2 cellular contexts compared by ENCODE assay signal in the genomic region with DNA sequence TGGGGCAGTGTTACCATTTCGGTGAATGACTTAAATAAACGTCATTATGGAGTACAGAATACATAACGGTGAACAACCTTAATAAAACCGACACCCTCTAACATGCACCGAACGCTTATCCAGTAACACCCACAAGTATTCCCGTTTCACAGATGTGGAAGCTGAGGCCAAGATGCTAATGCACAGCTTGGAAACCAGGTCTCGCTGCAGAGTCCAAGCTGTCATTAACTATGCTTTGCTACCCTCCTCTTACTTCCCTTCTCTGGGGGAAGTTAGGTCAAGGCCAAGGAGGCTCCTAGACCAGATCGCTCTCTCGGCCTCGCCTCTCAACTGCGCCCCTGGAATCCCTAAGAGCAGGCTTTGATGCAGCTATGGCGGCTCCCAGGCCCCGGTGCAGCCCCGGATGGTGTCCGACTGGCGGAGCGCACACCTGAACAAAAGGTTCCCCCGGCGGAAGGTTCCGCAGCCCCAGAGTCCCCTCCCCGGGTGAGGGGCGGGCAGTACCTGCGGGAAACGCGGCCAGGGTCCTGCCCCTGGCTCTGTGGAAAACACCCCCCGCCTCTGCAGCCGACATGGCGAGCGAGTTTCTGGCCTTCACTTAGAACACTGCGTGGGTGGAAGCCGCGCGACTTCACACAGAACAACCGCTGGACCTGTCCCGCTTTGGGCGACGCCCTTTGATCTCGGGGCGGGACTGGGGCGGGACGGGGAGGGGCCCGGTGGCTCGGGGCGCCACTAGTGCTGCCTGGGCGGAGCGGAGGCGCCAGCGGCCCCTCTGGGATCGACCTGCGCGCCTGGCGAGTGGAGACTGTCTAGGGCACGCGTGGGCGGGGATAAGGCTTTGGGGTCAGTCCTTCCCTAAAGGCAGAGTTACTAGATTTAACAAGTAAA.
TF ChIP-seq lines count a peak whose summit lies in the region.

A gene with protein sequence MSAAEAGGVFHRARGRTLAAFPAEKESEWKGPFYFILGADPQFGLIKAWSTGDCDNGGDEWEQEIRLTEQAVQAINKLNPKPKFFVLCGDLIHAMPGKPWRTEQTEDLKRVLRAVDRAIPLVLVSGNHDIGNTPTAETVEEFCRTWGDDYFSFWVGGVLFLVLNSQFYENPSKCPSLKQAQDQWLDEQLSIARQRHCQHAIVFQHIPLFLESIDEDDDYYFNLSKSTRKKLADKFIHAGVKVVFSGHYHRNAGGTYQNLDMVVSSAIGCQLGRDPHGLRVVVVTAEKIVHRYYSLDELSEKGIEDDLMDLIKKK (minus strand): TSS at position 685 of the 891 bp plus-strand sequence. CDS start 111 bp downstream, at position 574.

TF ChIP-seq in HCT116, 20 proteins besides CTCF, POLR2A, EP300 and RAD21 (continued from another document):
- TF ChIP-seq FOSL1 (IDR thresholded peaks at IDR 0.05; ENCODE audit: low read depth) (0 out of 2 replicates have a peak, but pooled peaks have one; percentile 11), CEBPB (IDR thresholded peaks at IDR 0.05; ENCODE audit: low read depth) (no peak), ATF3 (IDR thresholded peaks at IDR 0.05) (no peak), REST (IDR thresholded peaks at IDR 0.05; ENCODE audit: low read depth) (no peak), ELF1 (IDR thresholded peaks at IDR 0.05; ENCODE audit: borderline replicate concordance, low read depth) (no peak), YY1 (IDR thresholded peaks at IDR 0.05; ENCODE audit: extremely low read depth, insufficient replicate concordance, low read depth, low read length) (peak; percentile 98), ZBTB33 (IDR thresholded peaks at IDR 0.05; ENCODE audit: extremely low read depth, insufficient replicate concordance, low read length) (no peak), CBX3 (IDR thresholded peaks at IDR 0.05; ENCODE audit: low read depth) (peak; percentile 79), ZFX (IDR thresholded peaks at IDR 0.05) (peak; percentile 77)

TF ChIP-seq in SK-N-SH treated with all-trans-retinoic acid at 6 μM for 48 hours, 23 proteins besides CTCF, POLR2A, EP300 and RAD21 (continued from another document):
- TF ChIP-seq, protein P1, sequence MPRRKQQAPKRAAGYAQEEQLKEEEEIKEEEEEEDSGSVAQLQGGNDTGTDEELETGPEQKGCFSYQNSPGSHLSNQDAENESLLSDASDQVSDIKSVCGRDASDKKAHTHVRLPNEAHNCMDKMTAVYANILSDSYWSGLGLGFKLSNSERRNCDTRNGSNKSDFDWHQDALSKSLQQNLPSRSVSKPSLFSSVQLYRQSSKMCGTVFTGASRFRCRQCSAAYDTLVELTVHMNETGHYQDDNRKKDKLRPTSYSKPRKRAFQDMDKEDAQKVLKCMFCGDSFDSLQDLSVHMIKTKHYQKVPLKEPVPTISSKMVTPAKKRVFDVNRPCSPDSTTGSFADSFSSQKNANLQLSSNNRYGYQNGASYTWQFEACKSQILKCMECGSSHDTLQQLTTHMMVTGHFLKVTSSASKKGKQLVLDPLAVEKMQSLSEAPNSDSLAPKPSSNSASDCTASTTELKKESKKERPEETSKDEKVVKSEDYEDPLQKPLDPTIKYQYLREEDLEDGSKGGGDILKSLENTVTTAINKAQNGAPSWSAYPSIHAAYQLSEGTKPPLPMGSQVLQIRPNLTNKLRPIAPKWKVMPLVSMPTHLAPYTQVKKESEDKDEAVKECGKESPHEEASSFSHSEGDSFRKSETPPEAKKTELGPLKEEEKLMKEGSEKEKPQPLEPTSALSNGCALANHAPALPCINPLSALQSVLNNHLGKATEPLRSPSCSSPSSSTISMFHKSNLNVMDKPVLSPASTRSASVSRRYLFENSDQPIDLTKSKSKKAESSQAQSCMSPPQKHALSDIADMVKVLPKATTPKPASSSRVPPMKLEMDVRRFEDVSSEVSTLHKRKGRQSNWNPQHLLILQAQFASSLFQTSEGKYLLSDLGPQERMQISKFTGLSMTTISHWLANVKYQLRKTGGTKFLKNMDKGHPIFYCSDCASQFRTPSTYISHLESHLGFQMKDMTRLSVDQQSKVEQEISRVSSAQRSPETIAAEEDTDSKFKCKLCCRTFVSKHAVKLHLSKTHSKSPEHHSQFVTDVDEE (CRISPR knock-in tag; IDR thresholded peaks at IDR 0.05): peak; percentile 30; the same call in 1 of the 2 replicates
- TF ChIP-seq POU6F1 (CRISPR knock-in tag; IDR thresholded peaks at IDR 0.05; ENCODE audit: borderline replicate concordance, low read depth) (0 out of 2 replicates have a peak, but pooled peaks have one; percentile 29), OSR1 (CRISPR knock-in tag; IDR thresholded peaks at IDR 0.05) (no peak), TCF4 (CRISPR knock-in tag; IDR thresholded peaks at IDR 0.05; ENCODE audit: borderline replicate concordance) (no peak), CREB5 (CRISPR knock-in tag; IDR thresholded peaks at IDR 0.05; ENCODE audit: low read depth) (peak; percentile 40; the same call in 1 of the 2 replicates), SNAI2 (CRISPR knock-in tag; IDR thresholded peaks at IDR 0.05) (peak; percentile 91), BACH2 (CRISPR knock-in tag; IDR thresholded peaks at IDR 0.05; ENCODE audit: borderline replicate concordance) (0 out of 2 replicates have a peak, but pooled peaks have one; percentile 24), RARB (CRISPR knock-in tag; IDR thresholded peaks at IDR 0.05) (no peak), ESRRG (CRISPR knock-in tag; IDR thresholded peaks at IDR 0.05) (peak; percentile 43; the same call in 1 of the 2 replicates), PATZ1 (CRISPR knock-in tag; IDR thresholded peaks at IDR 0.05; ENCODE audit: borderline replicate concordance) (peak; percentile 50), ZFP30 (CRISPR knock-in tag; IDR thresholded peaks at IDR 0.05) (no peak), ZC3H10 (CRISPR knock-in tag; IDR thresholded peaks at IDR 0.05) (no peak), GLIS3 (CRISPR knock-in tag; IDR thresholded peaks at IDR 0.05) (no peak), ZNF8 (CRISPR knock-in tag; IDR thresholded peaks at IDR 0.05) (0 out of 2 replicates have a peak, but pooled peaks have one; percentile 38), PPARA (CRISPR knock-in tag; IDR thresholded peaks at IDR 0.05; ENCODE audit: borderline replicate concordance) (no peak), ZNF70 (CRISPR knock-in tag; IDR thresholded peaks at IDR 0.05) (no peak; the same call in 1 of the 2 replicates)
- TF ChIP-seq, protein P2, sequence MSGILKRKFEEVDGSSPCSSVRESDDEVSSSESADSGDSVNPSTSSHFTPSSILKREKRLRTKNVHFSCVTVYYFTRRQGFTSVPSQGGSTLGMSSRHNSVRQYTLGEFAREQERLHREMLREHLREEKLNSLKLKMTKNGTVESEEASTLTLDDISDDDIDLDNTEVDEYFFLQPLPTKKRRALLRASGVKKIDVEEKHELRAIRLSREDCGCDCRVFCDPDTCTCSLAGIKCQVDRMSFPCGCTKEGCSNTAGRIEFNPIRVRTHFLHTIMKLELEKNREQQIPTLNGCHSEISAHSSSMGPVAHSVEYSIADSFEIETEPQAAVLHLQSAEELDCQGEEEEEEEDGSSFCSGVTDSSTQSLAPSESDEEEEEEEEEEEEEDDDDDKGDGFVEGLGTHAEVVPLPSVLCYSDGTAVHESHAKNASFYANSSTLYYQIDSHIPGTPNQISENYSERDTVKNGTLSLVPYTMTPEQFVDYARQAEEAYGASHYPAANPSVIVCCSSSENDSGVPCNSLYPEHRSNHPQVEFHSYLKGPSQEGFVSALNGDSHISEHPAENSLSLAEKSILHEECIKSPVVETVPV (CRISPR knock-in tag; IDR thresholded peaks at IDR 0.05): peak; percentile 32; the same call in 1 of the 2 replicates
